ENCODE assay signal across 22 cellular contexts in genomic region chr3:138401834-138402233, GRCh38. TPM values are rescaled to one million over a fixed set of nuclear protein-coding genes. Genes with fewer than 3 reads are reported as not detected.
"Had no signal": no experiment of that assay in that cellular context is flagged by ENCODE, and none has a peak within 500 bp of the region (broad histone marks: within the 10 kb centered on the region; RNA-seq: fewer than 3 reads in every experiment).

No MANE protein-coding gene starts in this region.

- ATAC-seq: effector memory CD8-positive, alpha-beta T cell; gastrocnemius medialis; mucosa of descending colon; natural killer cell had no signal

- DNase-seq: effector memory CD8-positive, alpha-beta T cell; gastrocnemius medialis; heart right ventricle; kidney; left cardiac atrium; mucosa of descending colon; natural killer cell; nucleus accumbens; ovary; right cardiac atrium; stimulated activated CD4-positive, alpha-beta T cell treated with anti-CD3 and anti-CD28 coated beads, Interleukin-2, amount 100 ng/mL, for 48 hours; stimulated activated naive CD4-positive, alpha-beta T cell treated with Interleukin-2 at 50 U/mL for 16 hours; upper lobe of left lung; uterus had no signal

- H3K4me2 ChIP-seq: smooth muscle cell had no signal

- H3K4me3 ChIP-seq: esophagus muscularis mucosa, gastrocnemius medialis, heart right ventricle, mucosa of descending colon, ovary, smooth muscle cell, tibial artery, upper lobe of left lung, uterus had no signal

- H3K36me3 Mint-ChIP-seq: natural killer cell had no signal

- H3K9me3 Mint-ChIP-seq: dendritic cell treated with granulocyte-macrophage colony-stimulating factor and Interleukin-4, amounts not matched to agents 40 ng/mL and 50 ng/mL, for 4 days; effector memory CD8-positive, alpha-beta T cell; natural killer cell; neural crest cell had no signal

- H3K27me3 ChIP-seq: esophagus muscularis mucosa, gastrocnemius medialis, heart right ventricle, ovary, tibial artery, upper lobe of left lung, uterus had no signal

- H3K4me1 ChIP-seq: tibial artery, upper lobe of left lung, uterus had no signal

- H3K27me3 Mint-ChIP-seq: dendritic cell treated with granulocyte-macrophage colony-stimulating factor and Interleukin-4, amounts not matched to agents 40 ng/mL and 50 ng/mL, for 4 days had no signal

- H3K27ac ChIP-seq: epithelial cell of prostate, esophagus muscularis mucosa, ovary, tibial artery, upper lobe of left lung, uterus had no signal

- H3K4me1 Mint-ChIP-seq: natural killer cell, neural crest cell had no signal

- H3K27ac Mint-ChIP-seq: dendritic cell treated with granulocyte-macrophage colony-stimulating factor and Interleukin-4, amounts not matched to agents 40 ng/mL and 50 ng/mL, for 4 days; effector memory CD8-positive, alpha-beta T cell; natural killer cell; progenitor cell of endocrine pancreas had no signal

- H3K9me3 ChIP-seq: esophagus muscularis mucosa, gastrocnemius medialis, heart right ventricle, mucosa of descending colon, ovary, tibial artery, upper lobe of left lung, uterus had no signal

- H3K4me3 Mint-ChIP-seq: dendritic cell treated with granulocyte-macrophage colony-stimulating factor and Interleukin-4, amounts not matched to agents 40 ng/mL and 50 ng/mL, for 4 days; effector memory CD8-positive, alpha-beta T cell; natural killer cell; neural crest cell had no signal

- H3K36me3 ChIP-seq: ovary, uterus had no signal

RNA-seq across cellular contexts. Expression of gene ESYT3, which starts 32.6 kb away (rescaled TPM):
- total RNA-seq: lung microvascular endothelial cell, natural killer cell had no signal
